Comparison of ENCODE assay signal across 29 cellular contexts in the genomic region with DNA sequence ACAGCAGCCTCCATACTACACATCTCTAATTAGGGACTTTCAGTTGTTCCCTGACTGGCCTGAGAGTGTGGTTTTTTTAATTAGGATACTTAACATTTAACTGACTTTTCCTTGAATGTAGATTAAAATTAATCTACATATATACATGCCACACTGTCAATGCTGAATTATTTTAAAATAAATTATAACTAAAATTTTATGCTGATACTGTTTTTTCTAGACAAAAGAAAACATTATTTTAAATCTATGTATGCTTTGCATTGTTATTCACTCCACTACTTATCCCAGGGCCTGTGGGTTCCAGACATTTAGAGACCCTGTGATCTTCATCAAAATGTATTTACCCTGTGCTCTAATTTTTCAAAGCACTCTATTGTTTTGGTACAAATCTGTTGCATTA.
"Had no signal": no experiment of that assay in that cellular context is flagged by ENCODE, and none has a peak within 500 bp of the region (broad histone marks: within the 10 kb centered on the region; RNA-seq: fewer than 3 reads in every experiment).

No MANE protein-coding gene starts in this region.

- ATAC-seq: effector memory CD8-positive, alpha-beta T cell; esophagus mucosa; foreskin keratinocyte; gastrocnemius medialis; gastroesophageal sphincter; heart left ventricle; heart right ventricle had no signal

- H3K27me3 ChIP-seq: colonic mucosa, esophagus muscularis mucosa, esophagus squamous epithelium, foreskin keratinocyte, gastrocnemius medialis, gastroesophageal sphincter, heart left ventricle, heart right ventricle, hepatocyte had no signal

- H3K27me3 Mint-ChIP-seq: dendritic cell treated with granulocyte-macrophage colony-stimulating factor and Interleukin-4, amounts not matched to agents 40 ng/mL and 50 ng/mL, for 4 days; effector memory CD8-positive, alpha-beta T cell had no signal

- H3K9me3 ChIP-seq: colonic mucosa, esophagus muscularis mucosa, esophagus squamous epithelium, gastrocnemius medialis had no signal

- H3K27ac ChIP-seq: colonic mucosa, coronary artery, dorsolateral prefrontal cortex, epithelial cell of prostate, esophagus muscularis mucosa, esophagus squamous epithelium, foreskin keratinocyte, gastrocnemius medialis, gastroesophageal sphincter, heart left ventricle, heart right ventricle, hepatocyte had no signal

- H3K4me1 Mint-ChIP-seq: endodermal cell had no signal

- H3K9me3 Mint-ChIP-seq: endodermal cell had no signal

- H3K4me2 ChIP-seq: hepatocyte had no signal

- H3K27ac Mint-ChIP-seq: dendritic cell treated with granulocyte-macrophage colony-stimulating factor and Interleukin-4, amounts not matched to agents 40 ng/mL and 50 ng/mL, for 4 days; effector memory CD8-positive, alpha-beta T cell; endodermal cell had no signal

- FAIRE-seq: colon, endometrium, endothelial cell of umbilical vein, frontal cortex had no signal

- H3K79me2 ChIP-seq: hepatocyte had no signal

- H2AFZ ChIP-seq: hepatocyte had no signal

- H3K4me3 Mint-ChIP-seq: dendritic cell treated with granulocyte-macrophage colony-stimulating factor and Interleukin-4, amounts not matched to agents 40 ng/mL and 50 ng/mL, for 4 days; effector memory CD8-positive, alpha-beta T cell; endodermal cell had no signal

- H3K4me1 ChIP-seq: colonic mucosa, esophagus muscularis mucosa, esophagus squamous epithelium, foreskin keratinocyte, gastrocnemius medialis, gastroesophageal sphincter, heart left ventricle, heart right ventricle had no signal

- DNase-seq: colonic mucosa; cortex of kidney; dermis blood vessel endothelial cell; dorsolateral prefrontal cortex; effector CD4-positive, alpha-beta T cell; effector CD8-positive, alpha-beta T cell; effector memory CD4-positive, alpha-beta T cell; effector memory CD8-positive, alpha-beta T cell; endodermal cell; erythroblast; esophagus squamous epithelium; foreskin fibroblast; gastrocnemius medialis; glutamatergic neuron; head of caudate nucleus; heart left ventricle; heart right ventricle had no signal

- H3K4me3 ChIP-seq: colonic mucosa, coronary artery, dorsolateral prefrontal cortex, esophagus muscularis mucosa, esophagus squamous epithelium, gastrocnemius medialis, gastroesophageal sphincter, heart left ventricle, heart right ventricle, hepatocyte had no signal

- H3K36me3 ChIP-seq: colonic mucosa, esophagus muscularis mucosa, esophagus squamous epithelium, gastrocnemius medialis, gastroesophageal sphincter, heart left ventricle, heart right ventricle had no signal
